23 cellular contexts compared by ENCODE assay signal in genomic region chr9:111066427-111066826, GRCh38. TPM values are rescaled to one million over a fixed set of nuclear protein-coding genes. Genes with fewer than 3 reads are reported as not detected.
DNase-seq lines count a peak whose midpoint lies in the region; ATAC-seq and TF ChIP-seq lines count a peak whose summit lies in the region.
"Had no signal": no experiment of that assay in that cellular context is flagged by ENCODE, and none has a peak within 500 bp of the region (broad histone marks: within the 10 kb centered on the region; RNA-seq: fewer than 3 reads in every experiment).

No MANE protein-coding gene starts in this region.

- no peak for TF ChIP-seq POLR2A in sigmoid colon (IDR thresholded peaks at IDR 0.05)

- TF ChIP-seq CTCF in brain (conservative IDR thresholded peaks at IDR 0.05) (no peak), sigmoid colon (IDR thresholded peaks at IDR 0.05) (no peak), GM10266 (IDR thresholded peaks at IDR 0.05; ENCODE audit: control insufficient read depth, insufficient read depth, low read depth, missing control alignments) (no peak)

- H3K4me3 Mint-ChIP-seq in brain = peak overlapping the region in 2 of 5 experiments; percentile 2 to 22
- no peak overlapping the region for H3K4me3 Mint-ChIP-seq in activated naive CD8-positive, alpha-beta T cell treated with anti-CD3 and anti-CD28 coated beads, Interleukin-2, amount 50 U/mL, for 24 hours
- H3K4me3 Mint-ChIP-seq: activated CD8-positive, alpha-beta T cell treated with anti-CD3 and anti-CD28 coated beads for 36 hours; CD8-positive, alpha-beta T cell; endodermal cell had no signal

- no peaks in the 10 kb centered on the region for H3K9me3 Mint-ChIP-seq in brain
- H3K9me3 Mint-ChIP-seq in activated naive CD8-positive, alpha-beta T cell treated with anti-CD3 and anti-CD28 coated beads, Interleukin-2, amount 50 U/mL, for 24 hours = peaks cover 4% of the 10 kb centered on the region
- H3K9me3 Mint-ChIP-seq: activated CD8-positive, alpha-beta T cell treated with anti-CD3 and anti-CD28 coated beads for 36 hours; CD8-positive, alpha-beta T cell; endodermal cell had no signal

- DNase-seq in AG20443 (ENCODE audit: low spot score) (peak; percentile 26), left ventricle myocardium superior (no peak), sigmoid colon (no peak), GM10266 (ENCODE audit: extremely low spot score) (no peak)
- DNase-seq in activated naive CD8-positive, alpha-beta T cell treated with anti-CD3 and anti-CD28 coated beads, Interleukin-2, amount 50 U/mL, for 24 hours = no peak
- no peak for DNase-seq in stimulated activated CD4-positive, alpha-beta T cell treated with anti-CD3 and anti-CD28 coated beads, Interleukin-15, amount 100 ng/mL, for 24 hours
- DNase-seq: ACHN; activated CD8-positive, alpha-beta T cell treated with anti-CD3 and anti-CD28 coated beads for 36 hours; activated gamma-delta T cell treated with Interleukin-2 at 50 U/mL for 16 hours; CD8-positive, alpha-beta T cell; colonic mucosa; DMS53; endodermal cell; heart left ventricle; lower lobe of right lung; NCI-H187; NCI-H82; OCI-M1; SHP77 had no signal

- WGBS in sigmoid colon, 2 donors = 42 to 72% methylated on average over 3 of the region's 3 CpGs

- ATAC-seq in left ventricle myocardium superior (peak; percentile 79), HG03432 (IDR thresholded peaks at IDR 0.05; ENCODE audit: unreplicated experiment) (no peak)
- ATAC-seq in activated naive CD8-positive, alpha-beta T cell treated with anti-CD3 and anti-CD28 coated beads, Interleukin-2, amount 50 U/mL, for 24 hours = no peak
- ATAC-seq: activated CD4-positive, CD25-positive, alpha-beta regulatory T cell treated with anti-CD3 and anti-CD28 coated beads, Interleukin-2, amount 50 U/mL, for 24 hours; activated CD8-positive, alpha-beta T cell treated with anti-CD3 and anti-CD28 coated beads for 36 hours; CD8-positive, alpha-beta T cell; lower lobe of right lung had no signal

- H3K4me1 Mint-ChIP-seq in brain = peaks cover 27% of the 10 kb centered on the region
- H3K4me1 Mint-ChIP-seq in activated naive CD8-positive, alpha-beta T cell treated with anti-CD3 and anti-CD28 coated beads, Interleukin-2, amount 50 U/mL, for 24 hours = no peaks in the 10 kb centered on the region
- H3K4me1 Mint-ChIP-seq: endodermal cell had no signal

- H3K27ac ChIP-seq in sigmoid colon = peak overlapping the region in 3 of 4 donors; percentile 31 to 54 (median 39)
- H3K27ac ChIP-seq: colonic mucosa, lower lobe of right lung had no signal

- no peak for TF ChIP-seq EP300 in sigmoid colon (IDR thresholded peaks at IDR 0.05)

- peaks cover 9% of the 10 kb centered on the region for H3K27me3 Mint-ChIP-seq in brain
- peaks cover 4% of the 10 kb centered on the region for H3K27me3 Mint-ChIP-seq in activated naive CD8-positive, alpha-beta T cell treated with anti-CD3 and anti-CD28 coated beads, Interleukin-2, amount 50 U/mL, for 24 hours

- no peak overlapping the region for H3K4me3 ChIP-seq in sigmoid colon
- H3K4me3 ChIP-seq: breast epithelium, colonic mucosa, heart left ventricle, lower lobe of right lung had no signal

- H3K27me3 ChIP-seq in sigmoid colon = no peaks in the 10 kb centered on the region
- H3K27me3 ChIP-seq: breast epithelium, colonic mucosa, heart left ventricle had no signal

- H3K36me3 Mint-ChIP-seq in brain = no peaks in the 10 kb centered on the region
- no peaks in the 10 kb centered on the region for H3K36me3 Mint-ChIP-seq in activated naive CD8-positive, alpha-beta T cell treated with anti-CD3 and anti-CD28 coated beads, Interleukin-2, amount 50 U/mL, for 24 hours (ENCODE audit: low read depth)
- H3K36me3 Mint-ChIP-seq: CD8-positive, alpha-beta T cell had no signal

- no peaks in the 10 kb centered on the region for H3K36me3 ChIP-seq in sigmoid colon
- H3K36me3 ChIP-seq: breast epithelium, colonic mucosa, heart left ventricle, lower lobe of right lung had no signal

- H3K9me3 ChIP-seq in sigmoid colon = no peaks in the 10 kb centered on the region
- H3K9me3 ChIP-seq: breast epithelium, colonic mucosa, heart left ventricle, lower lobe of right lung had no signal

- H3K4me1 ChIP-seq in sigmoid colon = no peaks in the 10 kb centered on the region
- H3K4me1 ChIP-seq: breast epithelium, colonic mucosa had no signal

- intact Hi-C loops in left ventricle myocardium superior (cut with micrococcal nuclease) (no loop called here), sigmoid colon (cut with DNase I) (no loop called here)

- peak overlapping the region in 3 of 5 experiments; percentile 41 to 83 (median 47) for H3K27ac Mint-ChIP-seq in brain
- H3K27ac Mint-ChIP-seq in activated naive CD8-positive, alpha-beta T cell treated with anti-CD3 and anti-CD28 coated beads, Interleukin-2, amount 50 U/mL, for 24 hours = no peak overlapping the region
- H3K27ac Mint-ChIP-seq: activated CD8-positive, alpha-beta T cell treated with anti-CD3 and anti-CD28 coated beads for 36 hours; CD8-positive, alpha-beta T cell; endodermal cell had no signal

RNA-seq across cellular contexts. Expression of gene LPAR1, which starts 28.2 kb away (rescaled TPM):
- 53.3 TPM for polyA plus RNA-seq in brain (ENCODE audit: insufficient read depth, low read depth, low replicate concordance)
- total RNA-seq in left ventricle myocardium superior = 9.3 TPM
- total RNA-seq in sigmoid colon = 10 to 100 TPM; 30.7 to 62.4 (median 41.4) TPM
- 10 to 100 TPM; 11.3 to 42.0 (median 14.1) TPM for polyA plus RNA-seq in sigmoid colon
- total RNA-seq: activated CD8-positive, alpha-beta T cell treated with anti-CD3 and anti-CD28 coated beads for 36 hours; CD8-positive, alpha-beta T cell had no signal
